In the genomic region with DNA sequence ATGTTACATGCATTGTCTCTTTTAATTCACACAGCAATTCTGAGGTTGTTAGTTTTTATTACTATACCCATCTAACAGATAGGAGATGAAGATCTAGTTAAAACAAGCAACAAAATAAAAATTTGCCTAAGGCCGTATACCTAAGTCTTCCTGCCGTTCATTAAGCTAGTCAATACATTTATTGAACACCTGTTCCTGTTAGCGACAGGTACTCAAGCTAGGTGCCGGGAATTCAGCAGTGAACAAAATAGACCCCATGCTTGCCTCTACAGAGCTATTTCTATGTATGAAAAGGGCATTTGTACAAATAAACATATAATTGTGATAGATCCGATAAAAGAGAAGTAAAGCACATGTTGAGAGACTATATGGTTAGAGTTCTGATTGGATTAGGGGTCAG, we compare ENCODE assay signal across 31 cellular contexts.
"Had no signal": no experiment of that assay in that cellular context is flagged by ENCODE, and none has a peak within 500 bp of the region (broad histone marks: within the 10 kb centered on the region; RNA-seq: fewer than 3 reads in every experiment).

No MANE protein-coding gene starts in this region.

- H3K4me2 ChIP-seq: PC-9 had no signal

- H3K9me3 ChIP-seq: MG63 had no signal

- H3K4me3 ChIP-seq: cardiac muscle cell, MG63, PC-9 had no signal

- H3K27ac ChIP-seq: cardiac muscle cell, PC-9, WERI-Rb-1 had no signal

- ATAC-seq: activated CD8-positive, alpha-beta memory T cell treated with anti-CD3 and anti-CD28 coated beads, Interleukin-2, amount 10 ng/mL, durations not matched to agents 7 days and 5 days; activated naive CD8-positive, alpha-beta T cell treated with anti-CD3 and anti-CD28 coated beads, Interleukin-2, amount 50 U/mL, for 24 hours had no signal

- H3K36me3 ChIP-seq: cardiac muscle cell, MG63, WERI-Rb-1 had no signal

- H3K27me3 ChIP-seq: cardiac muscle cell, MG63 had no signal

- DNase-seq: activated CD4-positive, alpha-beta memory T cell treated with anti-CD3 and anti-CD28 coated beads, Interleukin-2, amount 10 ng/mL, durations not matched to agents 7 days and 5 days; activated CD4-positive, alpha-beta T cell treated with anti-CD3 and anti-CD28 coated beads for 1 hour; activated CD4-positive, alpha-beta T cell treated with anti-CD3 and anti-CD28 coated beads for 48 hours; activated CD4-positive, CD25-positive, alpha-beta regulatory T cell; activated CD8-positive, alpha-beta memory T cell treated with anti-CD3 and anti-CD28 coated beads for 24 hours; activated CD8-positive, alpha-beta memory T cell treated with anti-CD3 and anti-CD28 coated beads, Interleukin-2, amount 10 ng/mL, durations not matched to agents 7 days and 5 days; activated CD8-positive, alpha-beta memory T cell treated with anti-CD3 and anti-CD28 coated beads, Interleukin-2, amount 50 U/mL, for 48 hours; activated effector memory CD4-positive, alpha-beta T cell treated with Interleukin-2 at 50 U/mL for 16 hours; activated naive CD4-positive, alpha-beta T cell treated with anti-CD3 and anti-CD28 coated beads, Interleukin-2, amount 10 ng/mL, durations not matched to agents 7 days and 5 days; activated naive CD8-positive, alpha-beta T cell treated with anti-CD3 and anti-CD28 coated beads, Interleukin-2, amount 50 U/mL, for 24 hours; activated T-cell treated with anti-CD3 and anti-CD28 coated beads, Interleukin-2, amount 50 U/mL, for 48 hours; anterior cingulate cortex; Kasumi-1; KG1; MG63; NCI-H1048; NCI-H1105 treated with DMSO at 0.1 percent for 48 hours; NCI-H1436; NCI-H187; NCI-H2081; NCI-H226; NCI-H524 treated with DMSO at 0.1 percent for 48 hours; NCI-H748 treated with DMSO at 0.1 percent for 48 hours; PC-9; Right ventricle myocardium superior; SW 1271; T-helper 1 cell; T-helper 2 cell; T-helper 9 cell; WERI-Rb-1 had no signal

- H2AFZ ChIP-seq: PC-9 had no signal
